Comparison of ENCODE assay signal across 8 cellular contexts in the genomic region with DNA sequence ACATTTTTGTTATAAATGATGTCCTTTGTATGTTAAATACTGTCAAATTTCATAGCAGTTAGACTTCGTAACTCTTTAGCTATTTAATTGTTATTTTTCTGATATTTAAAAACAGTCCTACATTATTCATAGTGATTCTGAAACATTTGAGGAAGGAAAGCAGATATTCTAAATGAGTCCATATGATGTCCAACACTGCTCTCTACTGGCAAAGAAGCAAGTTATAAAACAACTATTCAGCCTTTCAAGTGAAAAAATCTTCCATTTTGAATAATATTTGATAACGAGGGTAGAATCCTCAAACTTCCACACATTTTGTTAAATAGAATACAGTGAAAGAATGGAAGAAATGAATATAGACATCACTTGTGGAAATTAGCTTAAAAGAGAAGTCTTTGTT.
A peak's percentile ranks its signal among the peaks of the same experiment; 100 is the strongest.
DNase-seq lines count a peak whose midpoint lies in the region; ATAC-seq lines count a peak whose summit lies in the region.

No MANE protein-coding gene starts in this region.

- no peak overlapping the region for H3K4me3 Mint-ChIP-seq in activated T-helper 17 cell treated with anti-CD3 and anti-CD28 coated beads, Interleukin-2, amount 50 U/mL, for 72 hours

- H3K27ac Mint-ChIP-seq in activated T-helper 17 cell treated with anti-CD3 and anti-CD28 coated beads, Interleukin-2, amount 50 U/mL, for 72 hours, result no peak overlapping the region

- H3K9me3 Mint-ChIP-seq in activated T-helper 17 cell treated with anti-CD3 and anti-CD28 coated beads, Interleukin-2, amount 50 U/mL, for 72 hours, result no peaks in the 10 kb centered on the region

- H3K36me3 Mint-ChIP-seq in activated T-helper 17 cell treated with anti-CD3 and anti-CD28 coated beads, Interleukin-2, amount 50 U/mL, for 72 hours (ENCODE audit: low read depth), result no peaks in the 10 kb centered on the region

- H3K4me1 Mint-ChIP-seq in activated T-helper 17 cell treated with anti-CD3 and anti-CD28 coated beads, Interleukin-2, amount 50 U/mL, for 72 hours, result no peaks in the 10 kb centered on the region

- DNase-seq in DMS153 (lab: John Stamatoyannopoulos, UW) (peak; percentile 19), H4 (ENCODE audit: low spot score) (peak; percentile 73), NCI-H2029 (lab: John Stamatoyannopoulos, UW) (peak; percentile 55), amniotic epithelial cell (ENCODE audit: low read depth) (peak; percentile 73), left lobe of liver (ENCODE audit: low spot score) (no peak)

- ATAC-seq in left lobe of liver, result peak; percentile 69
- no peak for ATAC-seq in activated T-helper 17 cell treated with anti-CD3 and anti-CD28 coated beads, Interleukin-2, amount 50 U/mL, for 72 hours (replicated peaks)
- ATAC-seq in HG03457 (IDR thresholded peaks at IDR 0.05; ENCODE audit: unreplicated experiment), result no peak
- no peak for ATAC-seq in HG03571 (IDR thresholded peaks at IDR 0.05; ENCODE audit: unreplicated experiment)

- H3K27me3 Mint-ChIP-seq in activated T-helper 17 cell treated with anti-CD3 and anti-CD28 coated beads, Interleukin-2, amount 50 U/mL, for 72 hours, result no peaks in the 10 kb centered on the region
